In the genomic region with DNA sequence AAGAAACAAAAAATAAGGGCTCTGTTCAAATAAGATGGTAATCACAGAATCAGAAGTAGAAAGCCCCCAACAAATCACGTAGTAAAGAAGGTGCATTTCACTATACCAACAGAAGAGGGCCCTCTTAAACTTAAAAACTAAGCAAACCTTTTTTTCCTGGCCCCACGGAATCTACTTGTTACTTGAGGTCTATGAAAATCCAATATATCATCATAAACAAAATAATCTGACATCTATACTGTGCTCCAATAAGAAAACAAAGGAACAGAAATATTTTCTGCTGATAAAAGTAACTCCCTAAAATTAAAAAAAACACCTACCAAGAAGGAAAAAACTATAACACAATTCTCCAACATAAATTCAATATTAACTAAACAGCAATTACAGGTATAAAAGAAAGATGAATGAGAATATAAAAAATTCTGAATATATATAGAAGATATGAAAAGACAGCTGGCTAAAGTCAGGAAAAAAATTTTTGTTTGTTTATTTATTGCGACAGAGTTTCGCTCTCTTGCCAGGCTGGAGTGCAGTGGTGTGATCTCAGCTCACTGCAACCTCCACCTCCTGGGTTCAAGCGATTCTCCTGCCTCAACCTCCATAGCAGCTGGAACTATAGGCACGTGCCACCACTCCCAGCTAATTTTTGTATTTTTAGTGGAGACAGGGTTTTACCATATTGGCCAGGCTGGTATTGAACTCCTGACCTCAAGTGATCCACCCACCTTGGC, we compare ENCODE assay signal across 7 cellular contexts.
A peak's percentile ranks its signal among the peaks of the same experiment; 100 is the strongest.
DNase-seq lines count a peak whose midpoint lies in the region; ATAC-seq and TF ChIP-seq lines count a peak whose summit lies in the region.

No MANE protein-coding gene starts in this region.

- H3K9me2 ChIP-seq in MM.1S (replicated peaks; ENCODE audit: insufficient read depth, low read length), result no peaks in the 10 kb centered on the region

- no peaks in the 10 kb centered on the region for H3K36me3 ChIP-seq in MM.1S (replicated peaks; ENCODE audit: insufficient read depth, low read length)

- H3K27ac ChIP-seq in MM.1S (ENCODE audit: low read length), result no peak overlapping the region

- H3F3A ChIP-seq in MM.1S (ENCODE audit: insufficient read depth, low read length), result no peaks in the 10 kb centered on the region

- H3K9ac ChIP-seq in MM.1S (ENCODE audit: low read length), result no peak overlapping the region

- H3K4me3 ChIP-seq in MM.1S (ENCODE audit: low read length) (no peak overlapping the region), foreskin fibroblast (ENCODE audit: low read depth in 1 of 2, low read length in 2 of 2) (no peak overlapping the region), retinal pigment epithelial cell (ENCODE audit: low read length) (no peak overlapping the region)

- H2AFZ ChIP-seq in MM.1S (ENCODE audit: low read length), result no peak overlapping the region

- no peaks in the 10 kb centered on the region for H3K27me3 ChIP-seq in MM.1S (replicated peaks; ENCODE audit: insufficient read depth, low read length)

- ATAC-seq in GM21825 (IDR thresholded peaks at IDR 0.05; ENCODE audit: unreplicated experiment) (no peak), GM21529 (IDR thresholded peaks at IDR 0.05; ENCODE audit: unreplicated experiment) (no peak)

- H4K20me1 ChIP-seq in MM.1S (ENCODE audit: insufficient read depth, low read length), result no peaks in the 10 kb centered on the region

- no peak overlapping the region for H3K4me2 ChIP-seq in MM.1S (ENCODE audit: low read depth, low read length)

- H3K4me1 ChIP-seq in MM.1S (ENCODE audit: low read length), result peaks cover 4% of the 10 kb centered on the region; the same call in 1 of the 2 replicates

- peak; percentile 56 for TF ChIP-seq CTCF in MM.1S (IDR thresholded peaks at IDR 0.05; ENCODE audit: low read length)
- TF ChIP-seq CTCF in foreskin fibroblast (IDR thresholded peaks at IDR 0.05; ENCODE audit: low read depth, low read length), result peak; percentile 56
- peak; percentile 59 for TF ChIP-seq CTCF in retinal pigment epithelial cell (conservative IDR thresholded peaks at IDR 0.05; ENCODE audit: low read depth, low read length)

- DNase-seq in GM04504 (ENCODE audit: low read depth) (peak; percentile 29), MM.1S (peak; percentile 62), SKM-1 treated with dmso at 0.1 percent for 144 hours (lab: John Stamatoyannopoulos, UW; ENCODE audit: unreplicated experiment) (peak; percentile 29), foreskin fibroblast (peak; percentile 44 to 75), retinal pigment epithelial cell (ENCODE audit: low read depth) (peak; percentile 26)

- H3K9me3 ChIP-seq in MM.1S (replicated peaks; ENCODE audit: insufficient read depth, low read length), result no peaks in the 10 kb centered on the region

- no peaks in the 10 kb centered on the region for H3K79me2 ChIP-seq in MM.1S (ENCODE audit: low read length)
